Comparison of ENCODE assay signal across 27 cellular contexts in genomic region chr6:98118357-98119045, GRCh38.
A peak's percentile ranks its signal among the peaks of the same experiment; 100 is the strongest.
DNase-seq lines count a peak whose midpoint lies in the region; ATAC-seq, FAIRE-seq and TF ChIP-seq lines count a peak whose summit lies in the region.
"Had no signal": no experiment of that assay in that cellular context is flagged by ENCODE, and none has a peak within 500 bp of the region (broad histone marks: within the 10 kb centered on the region; RNA-seq: fewer than 3 reads in every experiment).

No MANE protein-coding gene starts in this region.

- H4K20me1 ChIP-seq in HepG2 (ENCODE audit: insufficient read depth, low read length) (no peaks in the 10 kb centered on the region), keratinocyte (ENCODE audit: control insufficient read depth, extremely low read depth, insufficient read depth, low read length) (no peaks in the 10 kb centered on the region)

- H3K4me3 ChIP-seq in HepG2 (replicated peaks in 1 of 3; ENCODE audit: insufficient read depth in 1 of 3, low read depth in 2 of 3, low read length in 3 of 3) (no peak overlapping the region), right lobe of liver (no peak overlapping the region), SK-N-MC (peak overlapping the region; percentile 76), keratinocyte (ENCODE audit: control insufficient read depth in 2 of 3, extremely low read depth in 1 of 3, insufficient read depth in 2 of 3, low read depth in 1 of 3, low read length in 3 of 3) (peak overlapping the region in 1 of 3 experiments; percentile 42), heart right ventricle (no peak overlapping the region)
- H3K4me3 ChIP-seq: K562, MG63, transverse colon had no signal

- H3K9ac ChIP-seq in HepG2 (ENCODE audit: insufficient read depth, low read depth, low read length) (no peak overlapping the region), SK-N-MC (ENCODE audit: insufficient read length) (peak overlapping the region; percentile 51), keratinocyte (ENCODE audit: control insufficient read depth, extremely low read depth, insufficient read depth, low read length) (no peak overlapping the region)
- H3K9ac ChIP-seq: SK-N-SH had no signal

- no peaks in the 10 kb centered on the region for H3K4me1 ChIP-seq in HepG2 (ENCODE audit: insufficient read depth, low read length)
- H3K4me1 ChIP-seq in right lobe of liver: no peaks in the 10 kb centered on the region
- peaks cover 6% of the 10 kb centered on the region for H3K4me1 ChIP-seq in keratinocyte (ENCODE audit: control insufficient read depth, extremely low read depth, insufficient read depth, low read length)
- H3K4me1 ChIP-seq in heart right ventricle: no peaks in the 10 kb centered on the region
- H3K4me1 ChIP-seq: transverse colon had no signal

- no peaks in the 10 kb centered on the region for H3K79me2 ChIP-seq in HepG2 (ENCODE audit: insufficient read depth, low read length)
- no peaks in the 10 kb centered on the region for H3K79me2 ChIP-seq in keratinocyte (ENCODE audit: control insufficient read depth, insufficient read depth, low read length)

- 18% methylated on average over 7 of the region's 7 CpGs for WGBS in HepG2 (ENCODE audit: low lambda C conversion rate)
- 33% methylated on average over 7 of the region's 7 CpGs for WGBS in right lobe of liver (ENCODE audit: insufficient coverage, low coverage, low lambda C conversion rate, missing lambda C conversion rate)
- WGBS in heart right ventricle, 2 donors: 32 to 40% methylated on average over 7 of the region's 7 CpGs

- H2AFZ ChIP-seq in HepG2 (ENCODE audit: low read length) (no peak overlapping the region), keratinocyte (ENCODE audit: control insufficient read depth, low read length) (peak overlapping the region; percentile 80)

- H3K36me3 ChIP-seq in HepG2 (replicated peaks in 1 of 2; ENCODE audit: control insufficient read depth in 1 of 2, insufficient read depth in 2 of 2, low read length in 2 of 2) (no peaks in the 10 kb centered on the region), right lobe of liver (no peaks in the 10 kb centered on the region), SK-N-MC (ENCODE audit: insufficient read depth, low read length) (no peaks in the 10 kb centered on the region), keratinocyte (ENCODE audit: control insufficient read depth in 2 of 2, extremely low read depth in 1 of 2, insufficient read depth in 2 of 2, low read length in 2 of 2) (no peaks in the 10 kb centered on the region), heart right ventricle (no peaks in the 10 kb centered on the region)
- H3K36me3 ChIP-seq: MG63, transverse colon had no signal

- FAIRE-seq in HepG2 (lab: Jason Lieb, UNC): no peak
- no peak for FAIRE-seq in keratinocyte (lab: Jason Lieb, UNC)
- FAIRE-seq: A204.1, GM19239, H54, K562 had no signal

- no peak for TF ChIP-seq RAD21 in HepG2 (CRISPR knock-in tag; IDR thresholded peaks at IDR 0.05)

- no TSS peak for BruUV-seq in HepG2 (replicated peaks; lab: Mats Ljungman, UMichigan)

- H3K27me3 ChIP-seq in HepG2 (ENCODE audit: control insufficient read depth in 1 of 2, insufficient read depth in 2 of 2, low read length in 2 of 2) (no peaks in the 10 kb centered on the region), right lobe of liver (no peaks in the 10 kb centered on the region), keratinocyte (ENCODE audit: control insufficient read depth, extremely low read depth, insufficient read depth, low read length) (no peaks in the 10 kb centered on the region), heart right ventricle (peaks cover 0 to 6% (median 0%) of the 10 kb centered on the region in 7 donors)
- H3K27me3 ChIP-seq: MG63, transverse colon had no signal

- no peaks in the 10 kb centered on the region for H3K9me1 ChIP-seq in keratinocyte (ENCODE audit: control insufficient read depth, extremely low read depth, insufficient read depth, low read length)

- intact Hi-C loops in HepG2 (cut with micrococcal nuclease; ENCODE audit: unreplicated experiment) (no loop called here), right lobe of liver (cut with DNase I) (no loop called here), heart right ventricle (cut with DNase I) (no loop called here), posterior vena cava (cut with DNase I) (no loop called here), left ventricle myocardium superior (cut with micrococcal nuclease) (no loop called here)

- no peak for TF ChIP-seq CTCF in HepG2 (CRISPR knock-in tag; IDR thresholded peaks at IDR 0.05)
- TF ChIP-seq CTCF in right lobe of liver (IDR thresholded peaks at IDR 0.05): no peak
- TF ChIP-seq CTCF in keratinocyte (optimal IDR thresholded peaks at IDR 0.05 in 1 of 3, IDR thresholded peaks at IDR 0.05 in 1 of 3, conservative IDR thresholded peaks at IDR 0.05 in 1 of 3; ENCODE audit: extremely low read depth in 1 of 3, insufficient read depth in 2 of 3, low read length in 3 of 3): no peak
- no peak for TF ChIP-seq CTCF in heart right ventricle (IDR thresholded peaks at IDR 0.05)

- no peak for DNase-seq in HepG2 (ENCODE audit: low spot score)
- DNase-seq in right lobe of liver: no peak
- DNase-seq in SK-N-MC (ENCODE audit: low read depth, low spot score): peak; percentile 51
- no peak for DNase-seq in keratinocyte (ENCODE audit: low read depth, low spot score)
- no peak for DNase-seq in NK-92 (lab: John Stamatoyannopoulos, UW; ENCODE audit: unreplicated experiment)
- DNase-seq in heart right ventricle: no peak
- no peak for DNase-seq in posterior vena cava (ENCODE audit: low spot score)
- DNase-seq in left ventricle myocardium superior: no peak
- DNase-seq: activated CD4-positive, alpha-beta T cell treated with anti-CD3 and anti-CD28 coated beads for 1 hour; activated CD8-positive, alpha-beta T cell treated with anti-CD3 and anti-CD28 coated beads, Interleukin-2, amount 10 ng/mL, durations not matched to agents 7 days and 5 days; AML-193; central memory CD4-positive, alpha-beta T cell; foreskin fibroblast; left cardiac atrium; MG63; NCI-H187; NCI-H748 treated with DMSO at 0.1 percent for 48 hours; SK-N-SH; stimulated activated CD4-positive, alpha-beta T cell treated with anti-CD3 and anti-CD28 coated beads, Interleukin-2, amount 100 ng/mL, for 24 hours; T-helper 17 cell; transverse colon had no signal

- TF ChIP-seq EP300 in HepG2 (IDR thresholded peaks at IDR 0.05; ENCODE audit: low read depth in 2 of 2, low read length in 2 of 2) (no peak), HepG2 (CRISPR knock-in tag; IDR thresholded peaks at IDR 0.05; ENCODE audit: borderline replicate concordance) (no peak)

- ATAC-seq in HepG2 (no peak), right lobe of liver (no peak), heart right ventricle (no peak), left ventricle myocardium superior (no peak)
- ATAC-seq: activated CD8-positive, alpha-beta T cell treated with anti-CD3 and anti-CD28 coated beads, Interleukin-2, amount 10 ng/mL, durations not matched to agents 7 days and 5 days; activated naive CD4-positive, alpha-beta T cell treated with anti-CD3 and anti-CD28 coated beads, Interleukin-2, amount 50 U/mL, for 72 hours; esophagus mucosa; K562; left cardiac atrium; T-helper 17 cell had no signal

- POLR2A ChIA-PET in HepG2 (lab: Yijun Ruan, JAX): no interaction called here

- no peak overlapping the region for H3K27ac ChIP-seq in HepG2 (ENCODE audit: extremely low read length, insufficient read depth, low read length)
- H3K27ac ChIP-seq in right lobe of liver: no peak overlapping the region
- H3K27ac ChIP-seq in SK-N-MC: peak overlapping the region; percentile 81
- no peak overlapping the region for H3K27ac ChIP-seq in keratinocyte (ENCODE audit: control insufficient read depth, insufficient read depth, low read length)
- H3K27ac ChIP-seq in heart right ventricle: no peak overlapping the region
- H3K27ac ChIP-seq: transverse colon had no signal

- dilution Hi-C loops in keratinocyte (cut with MboI; ENCODE audit: extremely low pct_ligation_motif_present, low sequenced_read_pairs): no loop called here

- CTCF ChIA-PET in HepG2 (lab: Yijun Ruan, JAX; ENCODE audit: low intra/inter-chr PET ratio, low total read pairs): no interaction called here

- TF ChIP-seq POLR2A in HepG2 (IDR thresholded peaks at IDR 0.05; ENCODE audit: insufficient read depth in 1 of 2, low read depth in 2 of 2, low read length in 2 of 2): no peak
- no peak for TF ChIP-seq POLR2A in right lobe of liver (IDR thresholded peaks at IDR 0.05)

- H3K4me2 ChIP-seq in HepG2 (ENCODE audit: low read depth, low read length) (no peak overlapping the region), keratinocyte (ENCODE audit: control insufficient read depth, extremely low read depth, insufficient read depth, low read depth, low read length) (peak overlapping the region; percentile 51)
- H3K4me2 ChIP-seq: SK-N-SH had no signal

- H3K9me3 ChIP-seq in HepG2 (ENCODE audit: low read length) (no peaks in the 10 kb centered on the region), right lobe of liver (no peaks in the 10 kb centered on the region), SK-N-MC (ENCODE audit: low read depth, low read length) (no peaks in the 10 kb centered on the region), keratinocyte (ENCODE audit: control insufficient read depth, low read depth, low read length) (no peaks in the 10 kb centered on the region), heart right ventricle (no peaks in the 10 kb centered on the region)
- H3K9me3 ChIP-seq: MG63, SK-N-SH, transverse colon had no signal

- in situ Hi-C loops in HepG2 (cut with HindIII; ENCODE audit: extremely low pct_ligation_motif_present, low pct_unique_long_range_greater_than_20kb): no loop called here

TF ChIP-seq in HepG2, 621 proteins besides CTCF, POLR2A, EP300 and RAD21:
- TF ChIP-seq ZNF510 (CRISPR knock-in tag; IDR thresholded peaks at IDR 0.05; ENCODE audit: low read depth) (no peak), MAFK (conservative IDR thresholded peaks at IDR 0.05 in 1 of 2, IDR thresholded peaks at IDR 0.05 in 1 of 2; ENCODE audit: low read length in 2 of 2) (peak; percentile 9 to 52; a peak in 3 of 4 replicates), MAFF (IDR thresholded peaks at IDR 0.05; ENCODE audit: low read depth, low read length) (peak; percentile 46; the same call in 1 of the 2 replicates), ZFX (CRISPR knock-in tag; IDR thresholded peaks at IDR 0.05; ENCODE audit: low read depth) (no peak)
